26 cellular contexts compared by ENCODE assay signal in genomic region chr6:41729624-41730023, GRCh38. TPM values are rescaled to one million over a fixed set of nuclear protein-coding genes. Genes with fewer than 3 reads are reported as not detected.
DNase-seq lines count a peak whose midpoint lies in the region; ATAC-seq and TF ChIP-seq lines count a peak whose summit lies in the region.
"Had no signal": no experiment of that assay in that cellular context is flagged by ENCODE, and none has a peak within 500 bp of the region (broad histone marks: within the 10 kb centered on the region; RNA-seq: fewer than 3 reads in every experiment).

No MANE protein-coding gene starts in this region.

- H3K9me3 Mint-ChIP-seq in endodermal cell, result no peaks in the 10 kb centered on the region
- H3K9me3 Mint-ChIP-seq: activated CD4-positive, alpha-beta T cell treated with anti-CD3 and anti-CD28 coated beads, Interleukin-2, amount 10 ng/mL, durations not matched to agents 7 days and 5 days; nephron had no signal

- DNase-seq in Right ventricle myocardium superior, result peak; percentile 40
- DNase-seq in Right ventricle myocardium inferior (ENCODE audit: missing footprints), result no peak
- no peak for DNase-seq in caudate nucleus (lab: John Stamatoyannopoulos, UW)
- DNase-seq in lower lobe of right lung, result peak; percentile 24
- no peak for DNase-seq in endodermal cell
- DNase-seq in effector CD4-positive, alpha-beta T cell, result no peak
- DNase-seq: activated CD4-positive, alpha-beta T cell treated with anti-CD3 and anti-CD28 coated beads, Interleukin-2, amount 10 ng/mL, durations not matched to agents 7 days and 5 days; amniotic stem cell; BE2C; central memory CD4-positive, alpha-beta T cell; effector memory CD4-positive, alpha-beta T cell; head of caudate nucleus; islet precursor cell; NCI-H1694 treated with DMSO at 0.1 percent for 48 hours; NCI-H2227 treated with DMSO at 0.1 percent for 48 hours; NK-92 treated with Interleukin-12 subunit alpha and Interleukin-12 subunit beta, amount 100 ng/mL, for 24 hours; stimulated activated CD4-positive, alpha-beta T cell treated with anti-CD3 and anti-CD28 coated beads, Interleukin-4, amount 100 ng/mL, for 1 hour had no signal

- H3K27ac ChIP-seq in caudate nucleus (ENCODE audit: low read depth, low read length), result peak overlapping the region; percentile 99
- H3K27ac ChIP-seq in lower lobe of right lung, result no peak overlapping the region
- H3K27ac ChIP-seq in temporal lobe (ENCODE audit: low read depth, low read length), result peak overlapping the region; percentile 98
- no peak overlapping the region for H3K27ac ChIP-seq in endodermal cell (ENCODE audit: low read depth, low read length)
- H3K27ac ChIP-seq: parathyroid adenoma, vagina had no signal

- H3K4me1 ChIP-seq in lower lobe of right lung (peaks cover 57% of the 10 kb centered on the region), endodermal cell (ENCODE audit: control insufficient read depth, insufficient read depth, low read length) (peaks cover 3% of the 10 kb centered on the region)

- TF ChIP-seq CTCF in lower lobe of right lung (IDR thresholded peaks at IDR 0.05) (no peak), endodermal cell (conservative IDR thresholded peaks at IDR 0.05) (no peak)

- no peaks in the 10 kb centered on the region for H3K27me3 ChIP-seq in lower lobe of right lung (ENCODE audit: low read depth)
- peaks cover 17% of the 10 kb centered on the region for H3K27me3 ChIP-seq in endodermal cell (ENCODE audit: control insufficient read depth, insufficient read depth, low read length, poor library complexity, severe bottlenecking)
- H3K27me3 ChIP-seq: BE2C, vagina had no signal

- no peak overlapping the region for H3K4me3 Mint-ChIP-seq in endodermal cell
- H3K4me3 Mint-ChIP-seq: activated CD4-positive, alpha-beta T cell treated with anti-CD3 and anti-CD28 coated beads, Interleukin-2, amount 10 ng/mL, durations not matched to agents 7 days and 5 days; nephron had no signal

- ATAC-seq in Right ventricle myocardium superior (ENCODE audit: poor library complexity) (no peak), Right ventricle myocardium inferior (no peak), lower lobe of right lung (no peak), GM19463 (IDR thresholded peaks at IDR 0.05; ENCODE audit: unreplicated experiment) (no peak)

- WGBS in endodermal cell (ENCODE audit: insufficient coverage in 1 of 2, insufficient read length in 1 of 2), 2 experiments, result 86 to 96% methylated on average over 2 to 7 of the region's 7 CpGs

- no peak overlapping the region for H3K9ac ChIP-seq in endodermal cell (ENCODE audit: extremely low read depth, low read length, poor library complexity, severe bottlenecking)
- H3K9ac ChIP-seq: parathyroid adenoma had no signal

- peaks cover 10% of the 10 kb centered on the region for H3K4me1 Mint-ChIP-seq in endodermal cell
- H3K4me1 Mint-ChIP-seq: nephron had no signal

- no peaks in the 10 kb centered on the region for H3K9me3 ChIP-seq in lower lobe of right lung
- no peaks in the 10 kb centered on the region for H3K9me3 ChIP-seq in endodermal cell (ENCODE audit: control insufficient read depth, low read length)
- H3K9me3 ChIP-seq: BE2C, vagina had no signal

- intact Hi-C loops in Right ventricle myocardium superior (cut with DNase I) (no loop called here), Right ventricle myocardium inferior (cut with DNase I) (no loop called here), lower lobe of right lung (cut with DNase I) (no loop called here)

- H3K36me3 Mint-ChIP-seq in endodermal cell (ENCODE audit: low read depth), result no peaks in the 10 kb centered on the region

- H3K27ac Mint-ChIP-seq in endodermal cell, result no peak overlapping the region
- H3K27ac Mint-ChIP-seq: activated CD4-positive, alpha-beta T cell treated with anti-CD3 and anti-CD28 coated beads, Interleukin-2, amount 10 ng/mL, durations not matched to agents 7 days and 5 days; nephron had no signal

- H3K4me3 ChIP-seq in lower lobe of right lung, result no peak overlapping the region
- no peak overlapping the region for H3K4me3 ChIP-seq in endodermal cell (ENCODE audit: low read length)
- H3K4me3 ChIP-seq: vagina had no signal

- H3K36me3 ChIP-seq in lower lobe of right lung (no peaks in the 10 kb centered on the region), endodermal cell (ENCODE audit: control insufficient read depth, insufficient read depth, low read length) (no peaks in the 10 kb centered on the region)
- H3K36me3 ChIP-seq: BE2C, vagina had no signal

- H3K27me3 Mint-ChIP-seq in endodermal cell (ENCODE audit: insufficient read depth), result peaks cover 19% of the 10 kb centered on the region
- H3K27me3 Mint-ChIP-seq: activated CD4-positive, alpha-beta T cell treated with anti-CD3 and anti-CD28 coated beads, Interleukin-2, amount 10 ng/mL, durations not matched to agents 7 days and 5 days had no signal

RNA-seq across cellular contexts. Expression of gene TFEB, which starts 5.8 kb away (rescaled TPM):
- total RNA-seq in Right ventricle myocardium superior (40.7 TPM), Right ventricle myocardium inferior (39.5 TPM), lower lobe of right lung (36.5 TPM), temporal lobe (2.7 TPM), endodermal cell (under 1 TPM in 1 of 2 donors, not detected in 1; 0.24 TPM)
- 1.2 TPM for polyA plus RNA-seq in endodermal cell (2013, experiment 1 of 2)
- polyA plus RNA-seq in endodermal cell (2013, experiment 2 of 2), result 0.99 TPM

RNA-seq across cellular contexts. Expression of gene PGC, which starts 17.6 kb away (rescaled TPM):
- total RNA-seq in Right ventricle myocardium superior, result not detected
- total RNA-seq in Right ventricle myocardium inferior, result not detected
- 947 TPM for total RNA-seq in lower lobe of right lung
- total RNA-seq in temporal lobe, result 0.49 TPM
- total RNA-seq in endodermal cell, result not detected
- not detected for polyA plus RNA-seq in endodermal cell (2013, experiment 1 of 2)
- not detected for polyA plus RNA-seq in endodermal cell (2013, experiment 2 of 2)
- total RNA-seq: A172; activated CD4-positive, alpha-beta T cell treated with anti-CD3 and anti-CD28 coated beads, Interleukin-2, amount 10 ng/mL, durations not matched to agents 7 days and 5 days; G401; mesenteric fat pad; RPMI7951 had no signal

RNA-seq across cellular contexts. Expression of gene FRS3, which starts 50.1 kb away (rescaled TPM):
- 4.8 TPM for total RNA-seq in Right ventricle myocardium superior
- total RNA-seq in Right ventricle myocardium inferior, result 5.1 TPM
- 5.9 TPM for total RNA-seq in lower lobe of right lung
- 10.3 TPM for total RNA-seq in temporal lobe
- total RNA-seq in endodermal cell, result 10 to 100 TPM in 1 of 2 donors, 1 to 10 TPM in 1; 7.5 to 12.0 TPM
- polyA plus RNA-seq in endodermal cell (2013, experiment 1 of 2), result 8.3 TPM
- polyA plus RNA-seq in endodermal cell (2013, experiment 2 of 2), result 9.7 TPM

RNA-seq across cellular contexts. Expression of gene PRICKLE4, which starts 51.0 kb away (rescaled TPM):
- total RNA-seq in Right ventricle myocardium superior (4.0 TPM), Right ventricle myocardium inferior (3.3 TPM), lower lobe of right lung (12.1 TPM), temporal lobe (0.49 TPM), endodermal cell (1 to 10 TPM; 2.6 to 3.6 TPM)
- 0.71 TPM for polyA plus RNA-seq in endodermal cell (2013, experiment 1 of 2)
- polyA plus RNA-seq in endodermal cell (2013, experiment 2 of 2), result not detected
- total RNA-seq: A172; activated CD4-positive, alpha-beta T cell treated with anti-CD3 and anti-CD28 coated beads, Interleukin-2, amount 10 ng/mL, durations not matched to agents 7 days and 5 days; G401 had no signal

RNA-seq across cellular contexts. Expression of gene TOMM6, which starts 57.9 kb away (rescaled TPM):
- 218 TPM for total RNA-seq in Right ventricle myocardium superior
- total RNA-seq in Right ventricle myocardium inferior, result 226 TPM
- 134 TPM for total RNA-seq in lower lobe of right lung
- total RNA-seq in temporal lobe, result 32.2 TPM
- 100 to 1,000 TPM; 207 to 212 TPM for total RNA-seq in endodermal cell
- polyA plus RNA-seq in endodermal cell (2013, experiment 1 of 2), result 298 TPM
- 256 TPM for polyA plus RNA-seq in endodermal cell (2013, experiment 2 of 2)

Comparison
In these comparisons a context has a peak if more than half of its experiments do, and no peak if none do; other contexts are left out.
1. DNase-seq: peak in Right ventricle myocardium superior (single experiment) and lower lobe of right lung (single experiment); none in Right ventricle myocardium inferior (single experiment), caudate nucleus (0 of 61), endodermal cell (single experiment) and effector CD4-positive, alpha-beta T cell (single experiment).
2. H3K27ac ChIP-seq: peak in caudate nucleus (single experiment) and temporal lobe (single experiment); none in lower lobe of right lung (single experiment) and endodermal cell (single experiment).
3. RNA of gene TFEB, which starts 5.8 kb away (total RNA-seq): 40.7 TPM in Right ventricle myocardium superior (single experiment), 39.5 TPM in Right ventricle myocardium inferior (single experiment) and 36.5 TPM in lower lobe of right lung (single experiment); 2.7 TPM in temporal lobe (single experiment) and 0.24 TPM in endodermal cell; every median in the first group is over 10 times any median in the second.
4. RNA of gene PGC, which starts 17.6 kb away (total RNA-seq): 947 TPM in lower lobe of right lung (single experiment); 0.49 TPM in temporal lobe (single experiment), not detected in endodermal cell, not detected in Right ventricle myocardium superior (single experiment) and not detected in Right ventricle myocardium inferior (single experiment); every median in the first group is over 100 times any median in the second.